In the genomic region with DNA sequence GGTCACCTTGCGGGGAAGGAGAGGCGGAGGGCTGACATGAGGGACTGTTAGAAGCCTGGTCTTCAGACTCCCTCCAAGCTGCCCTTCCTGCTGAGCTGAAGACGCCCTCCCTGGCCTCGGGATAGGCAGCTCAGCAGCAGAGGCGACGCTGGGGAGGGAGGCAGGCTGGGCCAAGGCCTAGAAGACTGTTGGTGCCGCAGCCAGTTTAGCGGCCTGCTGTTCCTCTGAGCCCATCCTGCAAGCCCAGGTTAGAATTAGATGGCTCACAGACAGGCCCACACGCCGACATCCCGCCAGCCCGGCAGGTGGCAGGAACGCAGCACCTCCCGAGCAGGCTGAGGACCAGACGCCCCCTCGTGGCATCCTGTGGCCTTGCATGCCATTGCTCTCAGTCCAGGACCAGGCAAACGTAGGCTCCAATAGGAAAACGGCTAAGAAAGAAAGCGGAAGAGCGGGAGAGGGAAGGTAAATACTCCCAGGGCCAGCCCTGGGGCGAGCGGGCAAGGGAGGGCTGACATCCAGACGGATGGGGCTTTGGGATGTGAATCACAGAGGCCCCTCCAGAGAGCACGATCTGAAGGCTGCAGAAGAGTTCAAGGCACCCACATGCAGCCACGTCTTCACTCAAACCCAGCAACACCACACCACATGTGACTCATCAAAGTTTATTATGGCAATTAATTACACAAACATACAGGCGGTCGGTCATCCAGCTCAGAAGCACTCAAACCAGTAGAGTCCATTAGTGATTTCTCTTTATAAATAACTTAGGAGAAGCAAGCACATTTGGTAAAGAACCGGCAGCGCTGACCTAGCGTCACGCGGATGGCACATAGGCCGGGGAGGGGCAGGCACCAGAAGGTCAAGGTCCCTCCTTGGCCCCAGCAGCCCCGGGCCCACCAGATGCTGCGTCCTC, we compare ENCODE assay signal across 8 cellular contexts. TPM values are rescaled to one million over a fixed set of nuclear protein-coding genes. Genes with fewer than 3 reads are reported as not detected.
DNase-seq lines count a peak whose midpoint lies in the region; ATAC-seq, FAIRE-seq and TF ChIP-seq lines count a peak whose summit lies in the region.

No MANE protein-coding gene starts in this region.

- H3K9me3 ChIP-seq in adipocyte (ENCODE audit: control insufficient read depth, low read length): no peaks in the 10 kb centered on the region
- H3K9me3 ChIP-seq in right cardiac atrium (ENCODE audit: control insufficient read depth, low read length): no peaks in the 10 kb centered on the region

- no peak overlapping the region for H3K27ac ChIP-seq in right cardiac atrium (ENCODE audit: low read length)

- DNase-seq in RCC 7860 (ENCODE audit: low spot score) (peak; percentile 76), adipocyte (ENCODE audit: low read depth) (peak; percentile 90), right cardiac atrium (peak; percentile 84 to 94 (median 94)), skeletal muscle cell (ENCODE audit: low read depth) (peak; percentile 60), NCI-H1436 treated with DMSO at 0.1 percent for 48 hours (lab: John Stamatoyannopoulos, UW) (no peak), AML-193 (lab: John Stamatoyannopoulos, UW) (no peak)

- H3K4me1 ChIP-seq in adipocyte (ENCODE audit: control insufficient read depth, insufficient read depth, low read length): peaks cover 14% of the 10 kb centered on the region
- H3K4me1 ChIP-seq in right cardiac atrium (ENCODE audit: control insufficient read depth, insufficient read depth, low read length): no peaks in the 10 kb centered on the region

- WGBS in right cardiac atrium: 42% methylated on average over 35 of the region's 35 CpGs

- TF ChIP-seq CTCF in GM12801 (IDR thresholded peaks at IDR 0.05; ENCODE audit: extremely low read depth, insufficient read length): peak; percentile 95

- peak overlapping the region; percentile 57 for H3K4me3 ChIP-seq in adipocyte (ENCODE audit: low read length)
- no peak overlapping the region for H3K4me3 ChIP-seq in right cardiac atrium (ENCODE audit: low read length)
- H3K4me3 ChIP-seq in skeletal muscle cell (ENCODE audit: low read depth, low read length): no peak overlapping the region

- H3K36me3 ChIP-seq in adipocyte (ENCODE audit: control insufficient read depth, insufficient read depth, low read length, severe bottlenecking): peaks cover 17% of the 10 kb centered on the region

- peak; percentile 71 for ATAC-seq in HG02610 (IDR thresholded peaks at IDR 0.05; ENCODE audit: unreplicated experiment)
- ATAC-seq in right cardiac atrium: peak; percentile 79 to 85

- H3K9ac ChIP-seq in adipocyte (ENCODE audit: low read length): peak overlapping the region; percentile 57

- FAIRE-seq in RCC 7860 (lab: Jason Lieb, UNC): no peak

- intact Hi-C loops in right cardiac atrium (cut with DNase I): loop anchor here in 2 of 4 donors (1.0 to 10.0 kb wide), 2 partner anchors 160 to 295 kb away; no protein-coding TSS in a partner anchor

- H3K27me3 ChIP-seq in adipocyte (replicated peaks; ENCODE audit: control insufficient read depth, insufficient read depth, low read length) (peaks cover 5% of the 10 kb centered on the region), right cardiac atrium (ENCODE audit: control insufficient read depth, insufficient read depth) (no peaks in the 10 kb centered on the region)

RNA-seq across cellular contexts. Expression of a gene that starts 27.6 kb away (rescaled TPM):
- total RNA-seq in right cardiac atrium: under 1 TPM; 0.25 to 0.72 (median 0.40) TPM
- 0.05 TPM for polyA plus RNA-seq in right cardiac atrium

RNA-seq across cellular contexts. Expression of a gene that starts 31.4 kb away (rescaled TPM):
- total RNA-seq in right cardiac atrium: 10 to 100 TPM; 17.6 to 25.4 (median 19.6) TPM
- 14.6 TPM for polyA plus RNA-seq in right cardiac atrium

Comparison
In these comparisons a context has a peak if more than half of its experiments do, and no peak if none do; other contexts are left out.
1. DNase-seq: peak in RCC 7860 (single experiment), adipocyte (single experiment), right cardiac atrium (3 of 3) and skeletal muscle cell (single experiment); none in NCI-H1436 treated with DMSO at 0.1 percent for 48 hours (single experiment) and AML-193 (0 of 2).